In genomic region chr1:10896673-10897072, GRCh38 we compare ENCODE assay signal across 14 cellular contexts.
A peak's percentile ranks its signal among the peaks of the same experiment; 100 is the strongest.
DNase-seq lines count a peak whose midpoint lies in the region; ATAC-seq and TF ChIP-seq lines count a peak whose summit lies in the region.
"Had no signal": no experiment of that assay in that cellular context is flagged by ENCODE, and none has a peak within 500 bp of the region (broad histone marks: within the 10 kb centered on the region; RNA-seq: fewer than 3 reads in every experiment).

No MANE protein-coding gene starts in this region.

- no peak overlapping the region for H3K4me2 ChIP-seq in Loucy (ENCODE audit: low read depth, low read length, poor library complexity, severe bottlenecking)

- H3K79me2 ChIP-seq in Loucy (ENCODE audit: insufficient read depth, low read length) = no peaks in the 10 kb centered on the region

- H3K27me3 ChIP-seq in Loucy (ENCODE audit: insufficient read depth, low read length, poor library complexity, severe bottlenecking) = no peaks in the 10 kb centered on the region

- ATAC-seq in Right ventricle myocardium inferior (no peak), left ventricle myocardium superior (no peak), GM19452 (IDR thresholded peaks at IDR 0.05; ENCODE audit: unreplicated experiment) (no peak)

- no peaks in the 10 kb centered on the region for H3K9me2 ChIP-seq in Loucy (replicated peaks; ENCODE audit: low read depth, low read length)

- H2AFZ ChIP-seq in Loucy (ENCODE audit: low read length) = peak overlapping the region; percentile 43; the same call in 1 of the 2 replicates

- H3K36me3 ChIP-seq in Loucy (ENCODE audit: insufficient read depth, low read length) = no peaks in the 10 kb centered on the region

- H3K4me1 ChIP-seq in Loucy (ENCODE audit: insufficient read depth, low read length, poor library complexity, severe bottlenecking) = peaks cover 32% of the 10 kb centered on the region

- no peak overlapping the region for H3K9ac ChIP-seq in Loucy (ENCODE audit: low read depth, low read length, poor library complexity, severe bottlenecking)

- H3K4me3 ChIP-seq in Loucy (ENCODE audit: low read length, poor library complexity, severe bottlenecking) = no peak overlapping the region

- no peaks in the 10 kb centered on the region for H4K20me1 ChIP-seq in Loucy (ENCODE audit: insufficient read depth, low read length, poor library complexity, severe bottlenecking)

- intact Hi-C loops in Right ventricle myocardium inferior (cut with DNase I) (no loop called here), left ventricle myocardium superior (cut with micrococcal nuclease) (no loop called here)

- no peak for TF ChIP-seq CTCF in Loucy (conservative IDR thresholded peaks at IDR 0.05; ENCODE audit: low read length)

- no peaks in the 10 kb centered on the region for H3F3A ChIP-seq in Loucy (ENCODE audit: low read depth)

- DNase-seq in Right ventricle myocardium inferior (ENCODE audit: missing footprints) (peak; percentile 13), left ventricle myocardium superior (no peak), ecto neural progenitor cell (ENCODE audit: low spot score) (peak; percentile 34), NCI-H2227 (lab: John Stamatoyannopoulos, UW; ENCODE audit: unreplicated experiment) (no peak), SHP77 (lab: John Stamatoyannopoulos, UW) (no peak)
- DNase-seq: 8988T; AML-193; C1 segment of cervical spinal cord; Calu3; CD4-positive, alpha-beta T cell; DMS 273 treated with DMSO at 0.1 percent for 48 hours; HCEC 1CT had no signal

- H3K9me3 ChIP-seq in Loucy (ENCODE audit: insufficient read depth, low read depth, low read length) = no peaks in the 10 kb centered on the region

Comparison
In these comparisons a context has a peak if more than half of its experiments do, and no peak if none do; other contexts are left out.
1. DNase-seq: peak in Right ventricle myocardium inferior (single experiment) and ecto neural progenitor cell (single experiment); none in left ventricle myocardium superior (single experiment), NCI-H2227 (single experiment) and SHP77 (0 of 2).